ENCODE assay signal across 8 cellular contexts in genomic region chr19:6373096-6373812, GRCh38. TPM values are rescaled to one million over a fixed set of nuclear protein-coding genes. Genes with fewer than 3 reads are reported as not detected.
DNase-seq lines count a peak whose midpoint lies in the region; ATAC-seq and TF ChIP-seq lines count a peak whose summit lies in the region.

No MANE protein-coding gene starts in this region.

- peak; percentile 43 for ATAC-seq in GM21619 (IDR thresholded peaks at IDR 0.05; ENCODE audit: unreplicated experiment)
- peak; percentile 86 for ATAC-seq in mucosa of descending colon

- no peaks in the 10 kb centered on the region for H3K79me2 ChIP-seq in OCI-LY7 (ENCODE audit: insufficient read depth, low read depth, low read length)

- H3K9me2 ChIP-seq in OCI-LY7 (ENCODE audit: insufficient read depth, low read length) = no peaks in the 10 kb centered on the region

- H3K36me3 ChIP-seq in OCI-LY7 (ENCODE audit: insufficient read depth, low read length) (peaks cover 17% of the 10 kb centered on the region), mucosa of descending colon (ENCODE audit: low read depth) (no peaks in the 10 kb centered on the region)

- intact Hi-C loops in OCI-LY7 (cut with micrococcal nuclease; ENCODE audit: unreplicated experiment) (loop anchor here (2.0 kb wide), 2 partner anchors 52 to 364 kb away; partner anchors contain the start of genes GPR108 and KHSRP), mucosa of descending colon (cut with DNase I, micrococcal nuclease) (no loop called here)

- H3K4me3 ChIP-seq in OCI-LY7 (ENCODE audit: low read depth, low read length, poor library complexity, severe bottlenecking) (peak overlapping the region; percentile 84), epithelial cell of esophagus (ENCODE audit: low read length) (peak overlapping the region; percentile 72), mucosa of descending colon (peak overlapping the region; percentile 52)

- POLR2A ChIA-PET in OCI-LY7 (lab: Charles Lee) = interaction anchor here (0.5 to 1.1 kb wide), 6 partner anchors 10 to 148 kb away, joined by 3 to 5 read pairs (median 4); partner anchors contain the start of gene KHSRP

- peak overlapping the region; percentile 78 for H2AFZ ChIP-seq in OCI-LY7 (ENCODE audit: low read length)

- peaks cover 13% of the 10 kb centered on the region for H3K4me1 ChIP-seq in OCI-LY7 (ENCODE audit: insufficient read depth, low read length, poor library complexity, severe bottlenecking)
- H3K4me1 ChIP-seq in mucosa of descending colon (ENCODE audit: low read depth) = peaks cover 4% of the 10 kb centered on the region

- DNase-seq in COR-L47 (lab: John Stamatoyannopoulos, UW) = peak; percentile 97
- peak; percentile 98 for DNase-seq in OCI-LY7 (ENCODE audit: low spot score)
- DNase-seq in activated T-cell treated with anti-CD3 and anti-CD28 coated beads for 24 hours (ENCODE audit: low read depth) = peak; percentile 99
- DNase-seq in epithelial cell of esophagus (ENCODE audit: low read depth) = peak; percentile 99
- peak; percentile 99 for DNase-seq in mucosa of descending colon
- DNase-seq in stimulated activated CD8-positive, alpha-beta memory T cell treated with anti-CD3 and anti-CD28 coated beads, Interleukin-2, amount 100 ng/mL, for 1 hour (ENCODE audit: low read depth in 2 of 2) = peak; percentile 92 to 97

- TF ChIP-seq CTCF in OCI-LY7 (conservative IDR thresholded peaks at IDR 0.05; ENCODE audit: low read length) (no peak), epithelial cell of esophagus (IDR thresholded peaks at IDR 0.05; ENCODE audit: insufficient read depth, low read depth, low read length, missing control alignments) (no peak), mucosa of descending colon (IDR thresholded peaks at IDR 0.05) (no peak)

- CTCF ChIA-PET in OCI-LY7 (lab: Charles Lee; ENCODE audit: unreplicated experiment) = interaction anchor here (0.6 to 0.9 kb wide), 2 partner anchors 11 to 52 kb away, joined by 4 to 6 read pairs; partner anchors contain the start of gene CLPP

- no TSS peak for BruUV-seq in OCI-LY7 (replicated peaks; lab: Mats Ljungman, UMichigan)

- TF ChIP-seq EP300 in Ishikawa (IDR thresholded peaks at IDR 0.05; ENCODE audit: borderline replicate concordance) = no peak

- H3K4me2 ChIP-seq in OCI-LY7 (ENCODE audit: low read length) = peak overlapping the region; percentile 84

- no peaks in the 10 kb centered on the region for H4K20me1 ChIP-seq in OCI-LY7 (ENCODE audit: insufficient read depth, low read length)

- H3K27ac ChIP-seq in OCI-LY7 (ENCODE audit: low read depth, low read length, poor library complexity, severe bottlenecking) = peak overlapping the region; percentile 85

- H3K9me3 ChIP-seq in OCI-LY7 (ENCODE audit: low read length) (no peaks in the 10 kb centered on the region), mucosa of descending colon (no peaks in the 10 kb centered on the region)

- no peak for TF ChIP-seq RAD21 in Ishikawa (IDR thresholded peaks at IDR 0.05; ENCODE audit: low read depth)

TF ChIP-seq in Ishikawa, 13 proteins besides CTCF, POLR2A, EP300 and RAD21:
- peak; percentile 44 for TF ChIP-seq MAX (IDR thresholded peaks at IDR 0.05)
- no peak for TF ChIP-seq YY1 (IDR thresholded peaks at IDR 0.05; ENCODE audit: low read depth)
TF ChIP-seq in Ishikawa: peak in this region for 1.

RNA-seq across cellular contexts. Expression of gene ALKBH7, which starts 0.7 kb away (rescaled TPM):
- 35.8 and 61.0 TPM in 2 replicates for total RNA-seq in OCI-LY7 (2014; rRNA removed; shearing (Covaris generic))
- total RNA-seq in OCI-LY7 (2022) (74.2 and 75.9 TPM in 2 replicates), mucosa of descending colon (100 to 1,000 TPM in 2 of 3 donors, 10 to 100 TPM in 1; 87.5 to 173 (median 110) TPM)

RNA-seq across cellular contexts. Expression of gene PSPN, which starts 2.5 kb away (rescaled TPM):
- total RNA-seq in OCI-LY7 (2014; rRNA removed; shearing (Covaris generic)) = 1.4 and 1.6 TPM in 2 replicates
- total RNA-seq in OCI-LY7 (2022) (2.1 and 2.9 TPM in 2 replicates), mucosa of descending colon (1 to 10 TPM; 2.0 to 2.8 (median 2.5) TPM)

RNA-seq across cellular contexts. Expression of gene CLPP, which starts 11.9 kb away (rescaled TPM):
- total RNA-seq in OCI-LY7 (2014; rRNA removed; shearing (Covaris generic)) = 73.5 and 115 TPM in 2 replicates
- total RNA-seq in OCI-LY7 (2022) (114 and 124 TPM in 2 replicates), mucosa of descending colon (10 to 100 TPM; 54.9 to 67.2 (median 61.1) TPM)

RNA-seq across cellular contexts. Expression of gene GTF2F1, which starts 19.7 kb away (rescaled TPM):
- total RNA-seq in OCI-LY7 (2014; rRNA removed; shearing (Covaris generic)) = 31.1 and 44.4 TPM in 2 replicates
- total RNA-seq in OCI-LY7 (2022) = 43.2 and 47.7 TPM in 2 replicates
- 10 to 100 TPM; 51.1 to 63.1 (median 59.1) TPM for total RNA-seq in mucosa of descending colon

RNA-seq across cellular contexts. Expression of gene ACER1, which starts 39.8 kb away (rescaled TPM):
- total RNA-seq in OCI-LY7 (2014; rRNA removed; shearing (Covaris generic)) = not detected in 2 replicates
- not detected in 2 replicates for total RNA-seq in OCI-LY7 (2022)
- not detected for total RNA-seq in mucosa of descending colon

Comparison
In these comparisons a context has a peak if more than half of its experiments do, and no peak if none do; other contexts are left out.
1. Peak in every context shown above with its lines: DNase-seq, ATAC-seq, H3K4me3 ChIP-seq and H3K27ac ChIP-seq.